In genomic region chr3:86702381-86702958, GRCh38 we compare ENCODE assay signal across 8 cellular contexts.
DNase-seq lines count a peak whose midpoint lies in the region; ATAC-seq, FAIRE-seq and TF ChIP-seq lines count a peak whose summit lies in the region.

No MANE protein-coding gene starts in this region.

- no peaks in the 10 kb centered on the region for H3K9me3 ChIP-seq in cardiac muscle cell (ENCODE audit: low read depth)
- peaks cover 0 to 10% (median 0%) of the 10 kb centered on the region in 3 donors for H3K9me3 ChIP-seq in gastroesophageal sphincter

- DNase-seq in cardiac muscle cell (ENCODE audit: low read depth in 1 of 2, low spot score in 1 of 2) (peak; percentile 0 to 2), left ventricle myocardium superior (no peak), NCI-H82 treated with DMSO at 0.1 percent for 48 hours (lab: John Stamatoyannopoulos, UW; ENCODE audit: unreplicated experiment) (peak; percentile 9), epithelial cell of esophagus (ENCODE audit: low read depth) (peak; percentile 4), urothelium cell line (ENCODE audit: low spot score) (peak; percentile 13)

- H3K27ac ChIP-seq in cardiac muscle cell (no peak overlapping the region), gastroesophageal sphincter (no peak overlapping the region)

- FAIRE-seq in urothelium cell line (lab: Jason Lieb, UNC), result no peak

- no peak for TF ChIP-seq EP300 in gastroesophageal sphincter (IDR thresholded peaks at IDR 0.05)

- no peaks in the 10 kb centered on the region for H3K36me3 ChIP-seq in cardiac muscle cell
- no peaks in the 10 kb centered on the region for H3K36me3 ChIP-seq in gastroesophageal sphincter

- TF ChIP-seq CTCF in cardiac muscle cell (IDR thresholded peaks at IDR 0.05; ENCODE audit: low read depth, low read length) (peak; percentile 35), epithelial cell of esophagus (IDR thresholded peaks at IDR 0.05; ENCODE audit: insufficient read depth, low read depth, low read length, missing control alignments) (peak; percentile 50), gastroesophageal sphincter (IDR thresholded peaks at IDR 0.05) (no peak)

- 13 to 32% methylated on average over 1 of the region's 1 CpG for WGBS in gastroesophageal sphincter (ENCODE audit: low coverage in 1 of 2), 2 donors

- intact Hi-C loops in left ventricle myocardium superior (cut with micrococcal nuclease), result no loop called here

- H3K4me1 ChIP-seq in cardiac muscle cell (ENCODE audit: low read depth) (no peaks in the 10 kb centered on the region), gastroesophageal sphincter (no peaks in the 10 kb centered on the region)

- no peaks in the 10 kb centered on the region for H3K27me3 ChIP-seq in cardiac muscle cell
- no peaks in the 10 kb centered on the region for H3K27me3 ChIP-seq in gastroesophageal sphincter

- ATAC-seq in left ventricle myocardium superior (no peak), HG03571 (IDR thresholded peaks at IDR 0.05; ENCODE audit: unreplicated experiment) (no peak), GM19463 (IDR thresholded peaks at IDR 0.05; ENCODE audit: unreplicated experiment) (no peak), gastroesophageal sphincter (no peak)

- H3K4me3 ChIP-seq in cardiac muscle cell, result no peak overlapping the region
- H3K4me3 ChIP-seq in epithelial cell of esophagus (ENCODE audit: low read length), result no peak overlapping the region
- H3K4me3 ChIP-seq in gastroesophageal sphincter, result no peak overlapping the region

- TF ChIP-seq POLR2A in gastroesophageal sphincter (IDR thresholded peaks at IDR 0.05), result no peak

Comparison
In these comparisons a context has a peak if more than half of its experiments do, and no peak if none do; other contexts are left out.
1. CTCF ChIP-seq: peak in cardiac muscle cell (single experiment) and epithelial cell of esophagus (single experiment); none in gastroesophageal sphincter (0 of 4).